Comparison of ENCODE assay signal across 31 cellular contexts in the genomic region with DNA sequence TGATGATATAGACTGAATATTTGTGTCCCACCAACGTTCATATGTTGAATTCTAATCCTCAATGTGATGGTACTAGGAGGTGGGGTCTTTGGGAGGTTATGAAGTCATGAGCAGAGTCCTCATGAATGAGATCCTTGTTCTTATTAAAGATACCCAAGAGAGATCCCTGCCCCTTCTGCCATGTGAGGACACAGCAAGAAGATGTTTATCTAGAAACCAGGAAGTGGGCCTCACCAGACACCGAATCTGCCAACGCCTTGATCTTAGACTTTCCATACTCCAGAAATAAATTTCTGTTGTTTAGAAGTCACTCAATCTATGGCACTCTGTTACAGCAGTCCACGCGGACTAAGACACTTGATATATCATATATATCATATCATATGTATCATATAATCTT.
DNase-seq lines count a peak whose midpoint lies in the region; ATAC-seq, FAIRE-seq and TF ChIP-seq lines count a peak whose summit lies in the region.
"Had no signal": no experiment of that assay in that cellular context is flagged by ENCODE, and none has a peak within 500 bp of the region (broad histone marks: within the 10 kb centered on the region; RNA-seq: fewer than 3 reads in every experiment).

No MANE protein-coding gene starts in this region.

- no peaks in the 10 kb centered on the region for H3K9me1 ChIP-seq in K562 (ENCODE audit: control insufficient read depth, insufficient read depth, low read length)

- no peaks in the 10 kb centered on the region for H3K9me2 ChIP-seq in OCI-LY7 (ENCODE audit: insufficient read depth, low read length)

- no peaks in the 10 kb centered on the region for H3F3A ChIP-seq in smooth muscle cell (ENCODE audit: low read depth)

- H3K4me2 ChIP-seq in DND-41 (ENCODE audit: insufficient read depth, low read length) (no peak overlapping the region), OCI-LY7 (ENCODE audit: low read length) (peak overlapping the region; percentile 13), K562 (ENCODE audit: insufficient read depth, low read length) (no peak overlapping the region), smooth muscle cell (no peak overlapping the region)

- no peak for TF ChIP-seq EP300 in K562 (IDR thresholded peaks at IDR 0.05; ENCODE audit: low read length)

- 30% methylated on average over 5 of the region's 5 CpGs for WGBS in K562 (ENCODE audit: insufficient coverage, low coverage, missing lambda C conversion rate)
- 85% methylated on average over 5 of the region's 5 CpGs for WGBS in smooth muscle cell (ENCODE audit: low lambda C conversion rate)

- POLR2A ChIA-PET in OCI-LY7 (lab: Charles Lee): no interaction called here
- POLR2A ChIA-PET in K562 (lab: Yijun Ruan, JAX): no interaction called here

- H4K20me1 ChIP-seq in DND-41 (ENCODE audit: insufficient read depth, low read length) (no peaks in the 10 kb centered on the region), OCI-LY7 (ENCODE audit: insufficient read depth, low read length) (no peaks in the 10 kb centered on the region), K562 (replicated peaks; ENCODE audit: control insufficient read depth, insufficient read depth, low read length) (no peaks in the 10 kb centered on the region), smooth muscle cell (ENCODE audit: low read depth) (no peaks in the 10 kb centered on the region)

- H3K9ac ChIP-seq in DND-41 (ENCODE audit: low read depth, low read length) (no peak overlapping the region), K562 (ENCODE audit: insufficient read depth in 1 of 2, low read depth in 2 of 2, low read length in 2 of 2) (no peak overlapping the region), smooth muscle cell (ENCODE audit: low read depth) (no peak overlapping the region)

- FAIRE-seq in K562 (lab: Jason Lieb, UNC): no peak
- FAIRE-seq: GM12892, kidney, pancreas, urothelium cell line had no signal

- H3K4me3 ChIP-seq in DND-41 (ENCODE audit: low read depth in 1 of 2, low read length in 2 of 2) (no peak overlapping the region), OCI-LY7 (ENCODE audit: low read depth, low read length, poor library complexity, severe bottlenecking) (no peak overlapping the region), K562 (no peak overlapping the region), smooth muscle cell (no peak overlapping the region), ascending aorta (no peak overlapping the region)
- H3K4me3 ChIP-seq: heart left ventricle, lower lobe of right lung, pancreas, testis had no signal

- H3K79me2 ChIP-seq in DND-41 (ENCODE audit: insufficient read depth, low read length): no peaks in the 10 kb centered on the region
- H3K79me2 ChIP-seq in OCI-LY7 (ENCODE audit: insufficient read depth, low read depth, low read length): no peaks in the 10 kb centered on the region
- no peaks in the 10 kb centered on the region for H3K79me2 ChIP-seq in K562 (ENCODE audit: control insufficient read depth, insufficient read depth, low read length)
- no peaks in the 10 kb centered on the region for H3K79me2 ChIP-seq in smooth muscle cell (ENCODE audit: low read depth)

- peak; percentile 86 for ATAC-seq in DND-41 (ENCODE audit: insufficient read depth, low read depth)
- no peak for ATAC-seq in K562
- no peak for ATAC-seq in GM19395 (IDR thresholded peaks at IDR 0.05; ENCODE audit: unreplicated experiment)
- ATAC-seq: esophagus mucosa, heart left ventricle, lower lobe of right lung, pancreas, right cardiac atrium had no signal

- intact Hi-C loops in OCI-LY7 (cut with micrococcal nuclease; ENCODE audit: unreplicated experiment): no loop called here
- intact Hi-C loops in K562 (cut with micrococcal nuclease): no loop called here
- intact Hi-C loops in ascending aorta (cut with DNase I): no loop called here

- CTCF ChIA-PET in OCI-LY7 (lab: Charles Lee; ENCODE audit: unreplicated experiment): no interaction called here
- CTCF ChIA-PET in K562 (lab: Yijun Ruan, JAX; ENCODE audit: low intra/inter-chr PET ratio): no interaction called here

- TF ChIP-seq POLR2A in K562 (conservative IDR thresholded peaks at IDR 0.05): no peak

- peaks cover 6% of the 10 kb centered on the region for H3K9me3 ChIP-seq in DND-41 (ENCODE audit: insufficient read depth, low read length, severe bottlenecking)
- H3K9me3 ChIP-seq in KOPT-K1 (ENCODE audit: insufficient read depth, low read length, poor library complexity, severe bottlenecking): peaks cover 7% of the 10 kb centered on the region
- no peaks in the 10 kb centered on the region for H3K9me3 ChIP-seq in OCI-LY7 (ENCODE audit: low read length)
- no peaks in the 10 kb centered on the region; the same call in 1 of the 2 replicates for H3K9me3 ChIP-seq in K562 (replicated peaks; ENCODE audit: control insufficient read depth, insufficient read depth, low read depth, low read length)
- no peaks in the 10 kb centered on the region for H3K9me3 ChIP-seq in smooth muscle cell (replicated peaks; ENCODE audit: low read depth)
- H3K9me3 ChIP-seq in ascending aorta: peaks cover 0 to 3% of the 10 kb centered on the region in 2 donors
- H3K9me3 ChIP-seq: lower lobe of right lung, pancreas, testis had no signal

- H3K4me1 ChIP-seq in DND-41 (ENCODE audit: insufficient read depth, low read length) (peaks cover 10% of the 10 kb centered on the region), OCI-LY7 (ENCODE audit: insufficient read depth, low read length, poor library complexity, severe bottlenecking) (peaks cover 12% of the 10 kb centered on the region), K562 (replicated peaks in 1 of 2; ENCODE audit: control insufficient read depth in 2 of 2, insufficient read depth in 2 of 2, low read length in 2 of 2) (no peaks in the 10 kb centered on the region; a peak in 1 of 5 replicates), smooth muscle cell (ENCODE audit: low read depth) (no peaks in the 10 kb centered on the region), ascending aorta (no peaks in the 10 kb centered on the region)
- H3K4me1 ChIP-seq: heart left ventricle, lower lobe of right lung, pancreas had no signal

- BruUV-seq in OCI-LY7 (replicated peaks; lab: Mats Ljungman, UMichigan) (no TSS peak), K562 (replicated peaks; lab: Mats Ljungman, UMichigan) (no TSS peak)

- H3K27ac ChIP-seq in DND-41 (ENCODE audit: low read length) (no peak overlapping the region), KOPT-K1 (ENCODE audit: low read depth, low read length, poor library complexity, severe bottlenecking) (peak overlapping the region; percentile 32), OCI-LY7 (ENCODE audit: low read depth, low read length, poor library complexity, severe bottlenecking) (no peak overlapping the region), K562 (ENCODE audit: extremely low read depth, low read depth, low read length) (no peak overlapping the region), smooth muscle cell (ENCODE audit: low read depth) (no peak overlapping the region), ascending aorta (no peak overlapping the region)
- H3K27ac ChIP-seq: C4-2B, heart left ventricle, lower lobe of right lung, pancreas, testis had no signal

- in situ Hi-C loops in K562 (cut with MboI): no loop called here

- no peak for TF ChIP-seq CTCF in DND-41 (IDR thresholded peaks at IDR 0.05; ENCODE audit: borderline replicate concordance, extremely low read depth, low read length, poor library complexity, severe bottlenecking)
- no peak for TF ChIP-seq CTCF in OCI-LY7 (conservative IDR thresholded peaks at IDR 0.05; ENCODE audit: low read length)
- TF ChIP-seq CTCF in K562 (IDR thresholded peaks at IDR 0.05 in 2 of 3, conservative IDR thresholded peaks at IDR 0.05 in 1 of 3; ENCODE audit: insufficient read depth in 2 of 3, low read depth in 1 of 3, low read length in 3 of 3): no peak
- no peak for TF ChIP-seq CTCF in smooth muscle cell (IDR thresholded peaks at IDR 0.05; ENCODE audit: borderline replicate concordance, insufficient read depth, poor library complexity, severe bottlenecking)
- TF ChIP-seq CTCF in ascending aorta (IDR thresholded peaks at IDR 0.05): no peak

- no peak for TF ChIP-seq RAD21 in K562 (CRISPR knock-in tag; conservative IDR thresholded peaks at IDR 0.05 in 1 of 2, IDR thresholded peaks at IDR 0.05 in 1 of 2)

- H2AFZ ChIP-seq in DND-41 (ENCODE audit: low read depth, low read length) (no peak overlapping the region), OCI-LY7 (ENCODE audit: low read length) (peak overlapping the region; percentile 70), K562 (ENCODE audit: low read depth, low read length) (0 out of 2 replicates have a peak overlapping the region, but pooled peaks have one; percentile 2), smooth muscle cell (ENCODE audit: low read depth) (no peak overlapping the region)

- DNase-seq in DND-41 (peak; percentile 42), OCI-LY7 (ENCODE audit: low spot score) (peak; percentile 38), K562 (ENCODE audit: extremely low read depth in 1 of 4, low spot score in 3 of 4) (no peak), cerebellum (ENCODE audit: low spot score) (no peak), smooth muscle cell (lab: John Stamatoyannopoulos, UW; ENCODE audit: unreplicated experiment) (no peak), ascending aorta (ENCODE audit: low spot score in 2 of 2) (no peak)
- DNase-seq: activated CD4-positive, alpha-beta T cell treated with anti-CD3 and anti-CD28 coated beads for 1 hour; activated effector memory CD4-positive, alpha-beta T cell treated with anti-CD3 and anti-CD28 coated beads, Interleukin-2, amount 50 U/mL, for 16 hours; activated T-cell treated with anti-CD3 and anti-CD28 coated beads for 4 hours; caudate nucleus; endodermal cell; foreskin fibroblast; GOT3; heart left ventricle; kidney; lower lobe of right lung; NCI-H2029 treated with DMSO at 0.1 percent for 48 hours; NCI-H2227 treated with DMSO at 0.1 percent for 48 hours; pancreas; right cardiac atrium; SHP77 treated with DMSO at 0.1 percent for 48 hours; stimulated activated CD4-positive, alpha-beta T cell treated with anti-CD3 and anti-CD28 coated beads, Interleukin-12 subunit alpha, Interleukin-12 subunit beta, amount 100 ng/mL, for 4 hours; stimulated activated CD4-positive, alpha-beta T cell treated with anti-CD3 and anti-CD28 coated beads, Interleukin-4, amount 100 ng/mL, for 1 hour; T1000; testis had no signal

- H3K36me3 ChIP-seq in DND-41 (ENCODE audit: insufficient read depth, low read length) (no peaks in the 10 kb centered on the region), KOPT-K1 (ENCODE audit: insufficient read depth, low read length) (no peaks in the 10 kb centered on the region), OCI-LY7 (ENCODE audit: insufficient read depth, low read length) (no peaks in the 10 kb centered on the region), K562 (ENCODE audit: control insufficient read depth, insufficient read depth, low read length) (no peaks in the 10 kb centered on the region), smooth muscle cell (ENCODE audit: low read depth) (no peaks in the 10 kb centered on the region), ascending aorta (no peaks in the 10 kb centered on the region)
- H3K36me3 ChIP-seq: heart left ventricle, lower lobe of right lung, pancreas had no signal

- H3K27me3 ChIP-seq in DND-41 (ENCODE audit: insufficient read depth, low read length, poor library complexity) (no peaks in the 10 kb centered on the region), K562 (ENCODE audit: control insufficient read depth in 2 of 2, insufficient read depth in 2 of 2, low read length in 2 of 2) (no peaks in the 10 kb centered on the region), smooth muscle cell (ENCODE audit: low read depth) (no peaks in the 10 kb centered on the region), ascending aorta (no peaks in the 10 kb centered on the region)
- H3K27me3 ChIP-seq: heart left ventricle, pancreas, testis had no signal

Comparison
In these comparisons a context has a peak if more than half of its experiments do, and no peak if none do; other contexts are left out.
1. DNase-seq: peak in DND-41 (single experiment) and OCI-LY7 (single experiment); none in K562 (0 of 4), cerebellum (single experiment), smooth muscle cell (single experiment) and ascending aorta (0 of 2).
2. H2AFZ ChIP-seq: peak in OCI-LY7 (single experiment) and K562 (single experiment); none in DND-41 (single experiment) and smooth muscle cell (single experiment).